In genomic region chr5:1380011-1380817, GRCh38 we compare ENCODE assay signal across 8 cellular contexts. TPM values are rescaled to one million over a fixed set of nuclear protein-coding genes. Genes with fewer than 3 reads are reported as not detected.
DNase-seq lines count a peak whose midpoint lies in the region; ATAC-seq and TF ChIP-seq lines count a peak whose summit lies in the region.

No MANE protein-coding gene starts in this region.

- no peaks in the 10 kb centered on the region for H3K36me3 Mint-ChIP-seq in activated T-cell treated with anti-CD3 and anti-CD28 coated beads, Interleukin-2, amount 50 U/mL, for 72 hours (ENCODE audit: insufficient read depth in 2 of 2)

- H3K4me1 ChIP-seq in DND-41 (ENCODE audit: insufficient read depth, low read length) = peaks cover 2% of the 10 kb centered on the region
- H3K4me1 ChIP-seq in gastrocnemius medialis = peaks cover 0 to 4% of the 10 kb centered on the region in 2 donors

- no peaks in the 10 kb centered on the region for H4K20me1 ChIP-seq in DND-41 (ENCODE audit: insufficient read depth, low read length)

- intact Hi-C loops in gastrocnemius medialis (cut with DNase I; ENCODE audit: low total_unique reads) = loop anchor here (10.0 kb wide), 1 partner anchor 265 kb away; no protein-coding TSS in a partner anchor

- H3K4me3 ChIP-seq in DND-41 (ENCODE audit: low read depth in 1 of 2, low read length in 2 of 2) = no peak overlapping the region
- H3K4me3 ChIP-seq in gastrocnemius medialis = peak overlapping the region in 3 of 4 donors; percentile 1 to 36 (median 24)

- no peak overlapping the region for H3K27ac Mint-ChIP-seq in activated T-cell treated with anti-CD3 and anti-CD28 coated beads, Interleukin-2, amount 50 U/mL, for 72 hours

- H3K9me3 ChIP-seq in DND-41 (ENCODE audit: insufficient read depth, low read length, severe bottlenecking) = no peaks in the 10 kb centered on the region
- no peaks in the 10 kb centered on the region for H3K9me3 ChIP-seq in gastrocnemius medialis

- no peak for ATAC-seq in DND-41 (ENCODE audit: insufficient read depth, low read depth)
- peak; percentile 78 for ATAC-seq in GM21825 (IDR thresholded peaks at IDR 0.05; ENCODE audit: unreplicated experiment)
- peak; percentile 95 for ATAC-seq in activated T-cell treated with anti-CD3 and anti-CD28 coated beads, Interleukin-2, amount 50 U/mL, for 72 hours (replicated peaks in 1 of 2)
- peak in 1 of 2 donors; percentile 36 for ATAC-seq in gastrocnemius medialis

- peak overlapping the region; percentile 67 to 75 for H3K4me3 Mint-ChIP-seq in activated T-cell treated with anti-CD3 and anti-CD28 coated beads, Interleukin-2, amount 50 U/mL, for 72 hours

- in situ Hi-C loops in gastrocnemius medialis (cut with MboI; ENCODE audit: low sequenced_read_pairs in 4 of 4) = loop anchor here in 1 of 4 donors (25.0 kb wide), 1 partner anchor 257 kb away; no protein-coding TSS in a partner anchor

- H3K4me2 ChIP-seq in DND-41 (ENCODE audit: insufficient read depth, low read length) = no peak overlapping the region

- no peaks in the 10 kb centered on the region for H3K27me3 ChIP-seq in DND-41 (ENCODE audit: insufficient read depth, low read length, poor library complexity)
- H3K27me3 ChIP-seq in gastrocnemius medialis = peaks cover 17 to 26% (median 26%) of the 10 kb centered on the region in 3 donors

- H2AFZ ChIP-seq in DND-41 (ENCODE audit: low read depth, low read length) = no peak overlapping the region

- TF ChIP-seq POLR2A in gastrocnemius medialis (IDR thresholded peaks at IDR 0.05) = no peak

- DNase-seq in DND-41 (no peak), NCI-H510A (lab: John Stamatoyannopoulos, UW) (peak; percentile 46), germinal center (ENCODE audit: low spot score) (peak; percentile 49), gastrocnemius medialis (no peak), NCI-H2107 (lab: John Stamatoyannopoulos, UW) (no peak), NCI-H345 (lab: John Stamatoyannopoulos, UW) (no peak)
- DNase-seq in activated T-cell treated with anti-CD3 and anti-CD28 coated beads, Interleukin-2, amount 50 U/mL, for 72 hours = peak; percentile 63 to 70

- H3K27me3 Mint-ChIP-seq in activated T-cell treated with anti-CD3 and anti-CD28 coated beads, Interleukin-2, amount 50 U/mL, for 72 hours (ENCODE audit: low read depth) = no peaks in the 10 kb centered on the region

- TF ChIP-seq CTCF in DND-41 (IDR thresholded peaks at IDR 0.05; ENCODE audit: borderline replicate concordance, extremely low read depth, low read length, poor library complexity, severe bottlenecking) = peak; percentile 16
- peak in 4 of 5 experiments; percentile 12 to 54 (median 38) for TF ChIP-seq CTCF in gastrocnemius medialis (IDR thresholded peaks at IDR 0.05 in 4 of 5, conservative IDR thresholded peaks at IDR 0.05 in 1 of 5)

- H3K27ac ChIP-seq in DND-41 (ENCODE audit: low read length) (no peak overlapping the region), gastrocnemius medialis (no peak overlapping the region)

- H3K36me3 ChIP-seq in DND-41 (ENCODE audit: insufficient read depth, low read length) (no peaks in the 10 kb centered on the region), gastrocnemius medialis (no peaks in the 10 kb centered on the region)

- no peak overlapping the region for H3K9ac ChIP-seq in DND-41 (ENCODE audit: low read depth, low read length)

- H3K79me2 ChIP-seq in DND-41 (ENCODE audit: insufficient read depth, low read length) = no peaks in the 10 kb centered on the region

- H3K4me1 Mint-ChIP-seq in activated T-cell treated with anti-CD3 and anti-CD28 coated beads, Interleukin-2, amount 50 U/mL, for 72 hours (ENCODE audit: low read depth) = peaks cover 10% of the 10 kb centered on the region

- H3K9me3 Mint-ChIP-seq in activated T-cell treated with anti-CD3 and anti-CD28 coated beads, Interleukin-2, amount 50 U/mL, for 72 hours = no peaks in the 10 kb centered on the region

RNA-seq across cellular contexts. Expression of gene CLPTM1L, which starts 35.3 kb away (rescaled TPM):
- total RNA-seq in activated T-cell treated with anti-CD3 and anti-CD28 coated beads, Interleukin-2, amount 50 U/mL, for 72 hours = 10 to 100 TPM; 78.6 to 80.2 TPM
- 10 to 100 TPM; 29.4 to 41.0 (median 36.8) TPM for total RNA-seq in gastrocnemius medialis

Comparison
In these comparisons a context has a peak if more than half of its experiments do, and no peak if none do; other contexts are left out.
1. DNase-seq: peak in NCI-H510A (single experiment), activated T-cell treated with anti-CD3 and anti-CD28 coated beads, Interleukin-2, amount 50 U/mL, for 72 hours (2 of 2) and germinal center (single experiment); none in DND-41 (single experiment), gastrocnemius medialis (0 of 2), NCI-H2107 (single experiment) and NCI-H345 (single experiment).
2. H3K4me3 ChIP-seq: peak in gastrocnemius medialis (3 of 4); none in DND-41 (0 of 2).